9 cellular contexts compared by ENCODE assay signal in the genomic region with DNA sequence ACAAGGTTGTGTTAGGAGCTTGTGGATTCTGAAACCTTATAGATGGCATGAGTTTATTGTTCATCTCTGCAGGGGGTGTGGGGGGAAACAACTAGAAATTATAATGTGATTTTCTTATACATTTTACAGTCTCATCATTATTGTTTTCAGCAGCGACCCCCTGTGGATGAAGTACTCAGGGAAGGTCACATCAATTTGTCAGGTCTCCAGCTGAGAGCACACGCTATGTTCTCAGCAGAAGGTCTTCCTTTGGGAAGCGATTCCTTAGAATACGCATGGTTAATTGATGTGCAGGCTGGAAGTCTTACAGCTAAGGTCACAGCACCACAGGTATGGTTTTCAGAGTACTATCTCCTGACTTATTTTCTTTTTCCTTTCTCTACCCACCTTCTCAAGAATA.
DNase-seq lines count a peak whose midpoint lies in the region; ATAC-seq and TF ChIP-seq lines count a peak whose summit lies in the region.
"Had no signal": no experiment of that assay in that cellular context is flagged by ENCODE, and none has a peak within 500 bp of the region (broad histone marks: within the 10 kb centered on the region; RNA-seq: fewer than 3 reads in every experiment).

No MANE protein-coding gene starts in this region.

- H3K4me1 ChIP-seq in Karpas-422 (ENCODE audit: low read length) = 0 out of 2 replicates have a peak, but pooled peaks cover 3% of the 10 kb centered on the region

- no peak overlapping the region for H3K27ac ChIP-seq in Karpas-422 (ENCODE audit: low read length)

- no peaks in the 10 kb centered on the region for H3K27me3 Mint-ChIP-seq in neural crest cell (ENCODE audit: low read depth)

- H3K36me3 ChIP-seq in Karpas-422 (ENCODE audit: insufficient read depth, low read length) = peaks cover 15% of the 10 kb centered on the region; the same call in 1 of the 2 replicates

- no peak overlapping the region for H3K4me3 ChIP-seq in Karpas-422 (ENCODE audit: low read length)
- H3K4me3 ChIP-seq in astrocyte of the cerebellum (ENCODE audit: low read depth, low read length) = no peak overlapping the region

- in situ Hi-C loops in astrocyte of the cerebellum (cut with HindIII; ENCODE audit: low sequenced_read_pairs) = no loop called here

- 0 out of 2 replicates have a peak, but pooled peaks cover 3% of the 10 kb centered on the region for H3K79me2 ChIP-seq in Karpas-422 (ENCODE audit: low read length)

- H3K9ac ChIP-seq in Karpas-422 (ENCODE audit: low read length) = no peak overlapping the region

- no peaks in the 10 kb centered on the region for H3K9me2 ChIP-seq in Karpas-422 (replicated peaks; ENCODE audit: insufficient read depth, low read length)

- no peak for ATAC-seq in GM19035 (IDR thresholded peaks at IDR 0.05; ENCODE audit: unreplicated experiment)

- H3K9me3 Mint-ChIP-seq in neural crest cell = no peaks in the 10 kb centered on the region

- H3K27ac Mint-ChIP-seq in neural crest cell (ENCODE audit: unreplicated experiment) = no peak overlapping the region

- no peaks in the 10 kb centered on the region for H3K9me3 ChIP-seq in Karpas-422 (ENCODE audit: low read length)

- no peak overlapping the region for H3K4me3 Mint-ChIP-seq in neural crest cell

- H3K36me3 Mint-ChIP-seq in neural crest cell (ENCODE audit: low read depth) = peaks cover 6% of the 10 kb centered on the region

- H2AFZ ChIP-seq in Karpas-422 (ENCODE audit: low read length) = no peak overlapping the region

- H3K4me1 Mint-ChIP-seq in neural crest cell = no peaks in the 10 kb centered on the region

- no peaks in the 10 kb centered on the region for H3K27me3 ChIP-seq in Karpas-422 (ENCODE audit: low read length)

- DNase-seq in SIG-M5 treated with dmso at 0.1 percent for 504 hours (lab: John Stamatoyannopoulos, UW; ENCODE audit: unreplicated experiment) = peak; percentile 7
- DNase-seq in SIG-M5 (lab: John Stamatoyannopoulos, UW) = no peak
- peak; percentile 70 for DNase-seq in Karpas-422
- DNase-seq in astrocyte of the cerebellum (ENCODE audit: low read depth) = peak; percentile 11
- DNase-seq in neural crest cell (ENCODE audit: low read depth, low spot score) = peak; percentile 11
- no peak for DNase-seq in NCI-H774 (lab: John Stamatoyannopoulos, UW)
- no peak for DNase-seq in foreskin melanocyte
- DNase-seq: NCI-H187 had no signal

- TF ChIP-seq CTCF in astrocyte of the cerebellum (IDR thresholded peaks at IDR 0.05; ENCODE audit: low read depth, low read length, missing control alignments) (peak; percentile 22), neural crest cell (conservative IDR thresholded peaks at IDR 0.05) (peak; percentile 28)

- no peak overlapping the region for H3K4me2 ChIP-seq in Karpas-422 (ENCODE audit: low read depth, low read length, poor library complexity, severe bottlenecking)

- no peaks in the 10 kb centered on the region for H4K20me1 ChIP-seq in Karpas-422 (ENCODE audit: insufficient read depth, low read depth, low read length)

Comparison
In these comparisons a context has a peak if more than half of its experiments do, and no peak if none do; other contexts are left out.
1. DNase-seq: peak in SIG-M5 treated with dmso at 0.1 percent for 504 hours (single experiment), Karpas-422 (single experiment), astrocyte of the cerebellum (single experiment) and neural crest cell (single experiment); none in SIG-M5 (single experiment), NCI-H774 (single experiment) and foreskin melanocyte (single experiment).